Comparison of ENCODE assay signal across 8 cellular contexts in genomic region chr4:972651-973424, GRCh38. TPM values are rescaled to one million over a fixed set of nuclear protein-coding genes. Genes with fewer than 3 reads are reported as not detected.
DNase-seq lines count a peak whose midpoint lies in the region; ATAC-seq lines count a peak whose summit lies in the region.

No MANE protein-coding gene starts in this region.

- H3K9me3 ChIP-seq in duodenal mucosa (ENCODE audit: control insufficient read depth in 1 of 2, low read length in 2 of 2) = no peaks in the 10 kb centered on the region
- H3K9me3 ChIP-seq in muscle layer of colon (ENCODE audit: low read length) = no peaks in the 10 kb centered on the region

- no peaks in the 10 kb centered on the region for H3K9me3 Mint-ChIP-seq in activated CD4-positive, alpha-beta T cell treated with anti-CD3 and anti-CD28 coated beads for 36 hours (ENCODE audit: low read depth)

- H3K36me3 Mint-ChIP-seq in activated CD4-positive, alpha-beta T cell treated with anti-CD3 and anti-CD28 coated beads for 36 hours (ENCODE audit: low read depth) = no peaks in the 10 kb centered on the region

- H3K27me3 Mint-ChIP-seq in activated CD4-positive, alpha-beta T cell treated with anti-CD3 and anti-CD28 coated beads for 36 hours = no peaks in the 10 kb centered on the region

- peak; percentile 36 for DNase-seq in NCI-H2227 (lab: John Stamatoyannopoulos, UW; ENCODE audit: unreplicated experiment)
- no peak for DNase-seq in NCI-H2227 treated with DMSO at 0.1 percent for 48 hours (lab: John Stamatoyannopoulos, UW)
- DNase-seq in activated CD4-positive, alpha-beta T cell treated with anti-CD3 and anti-CD28 coated beads for 36 hours = peak; percentile 69
- peak; percentile 51 for DNase-seq in stimulated activated naive CD4-positive, alpha-beta T cell treated with Interleukin-2 at 50 U/mL for 16 hours (lab: John Stamatoyannopoulos, UW)
- no peak for DNase-seq in KG1 (lab: John Stamatoyannopoulos, UW)

- H3K27ac ChIP-seq in duodenal mucosa (ENCODE audit: low read depth, low read length) (peak overlapping the region; percentile 23), muscle layer of colon (ENCODE audit: low read depth, low read length) (peak overlapping the region; percentile 24)

- peak overlapping the region; percentile 58 for H3K4me3 Mint-ChIP-seq in activated CD4-positive, alpha-beta T cell treated with anti-CD3 and anti-CD28 coated beads for 36 hours

- POLR2A ChIA-PET in activated CD4-positive, alpha-beta T cell treated with anti-CD3 and anti-CD28 coated beads for 36 hours (lab: Charles Lee) = interaction anchor here (1.6 kb wide), 1 partner anchor 40 kb away, joined by 5 read pairs; the partner anchor contains the start of genes GAK and TMEM175

- peak overlapping the region; percentile 73 to 79 for H3K4me3 ChIP-seq in duodenal mucosa (ENCODE audit: low read depth in 1 of 2, low read length in 2 of 2)
- peak overlapping the region; percentile 66 to 75 for H3K4me3 ChIP-seq in muscle layer of colon (ENCODE audit: low read depth in 1 of 2, low read length in 2 of 2)

- peak overlapping the region; percentile 72 to 81 for H3K9ac ChIP-seq in duodenal mucosa (ENCODE audit: low read depth in 1 of 2, low read length in 2 of 2)
- no peak overlapping the region for H3K9ac ChIP-seq in muscle layer of colon (ENCODE audit: low read length)

- H3K36me3 ChIP-seq in duodenal mucosa (ENCODE audit: control insufficient read depth in 1 of 2, insufficient read depth in 2 of 2, low read length in 2 of 2) (no peaks in the 10 kb centered on the region), muscle layer of colon (ENCODE audit: insufficient read depth, low read length) (no peaks in the 10 kb centered on the region)

- peak; percentile 50 for ATAC-seq in HG03354 (IDR thresholded peaks at IDR 0.05; ENCODE audit: poor library complexity, severe bottlenecking, unreplicated experiment)
- peak; percentile 48 for ATAC-seq in activated CD4-positive, alpha-beta T cell treated with anti-CD3 and anti-CD28 coated beads for 36 hours

- H3K27ac Mint-ChIP-seq in activated CD4-positive, alpha-beta T cell treated with anti-CD3 and anti-CD28 coated beads for 36 hours = no peak overlapping the region

- peaks cover 6% of the 10 kb centered on the region for H3K4me1 Mint-ChIP-seq in activated CD4-positive, alpha-beta T cell treated with anti-CD3 and anti-CD28 coated beads for 36 hours

- H3K27me3 ChIP-seq in duodenal mucosa (ENCODE audit: control insufficient read depth in 1 of 2, insufficient read depth in 2 of 2, low read length in 2 of 2) (no peaks in the 10 kb centered on the region), muscle layer of colon (ENCODE audit: control insufficient read depth in 1 of 2, insufficient read depth in 2 of 2, low read length in 2 of 2) (peaks cover 0 to 10% of the 10 kb centered on the region in 2 donors)

- H3K4me1 ChIP-seq in duodenal mucosa (ENCODE audit: control insufficient read depth in 1 of 2, insufficient read depth in 2 of 2, low read length in 2 of 2) (peaks cover 18 to 30% of the 10 kb centered on the region in 2 donors), muscle layer of colon (ENCODE audit: insufficient read depth, low read length) (peaks cover 21% of the 10 kb centered on the region)

- intact Hi-C loops in activated CD4-positive, alpha-beta T cell treated with anti-CD3 and anti-CD28 coated beads for 36 hours (cut with DNase I, micrococcal nuclease) = loop anchor here (1.0 kb wide), 11 partner anchors 12 to 606 kb away; partner anchors contain the start of genes FGFRL1 (in 1 of the 2), GAK (in 1 of the 2), PCGF3 (in 1 of the 2) and TMEM175 (in 1 of the 2)

- CTCF ChIA-PET in activated CD4-positive, alpha-beta T cell treated with anti-CD3 and anti-CD28 coated beads for 36 hours (lab: Charles Lee) = interaction anchor here (0.8 kb wide), 1 partner anchor 52 kb away, joined by 3 read pairs; no protein-coding TSS in a partner anchor

RNA-seq across cellular contexts. Expression of gene DGKQ, which starts 0.5 kb away (rescaled TPM):
- 10 to 100 TPM in 1 of 2 experiments, 1 to 10 TPM in 1; 9.3 to 11.3 TPM for total RNA-seq in activated CD4-positive, alpha-beta T cell treated with anti-CD3 and anti-CD28 coated beads for 36 hours

RNA-seq across cellular contexts. Expression of gene IDUA, which starts 14.0 kb away (rescaled TPM):
- 1 to 10 TPM; 6.4 to 9.0 TPM for total RNA-seq in activated CD4-positive, alpha-beta T cell treated with anti-CD3 and anti-CD28 coated beads for 36 hours

RNA-seq across cellular contexts. Expression of gene SLC26A1, which starts 20.4 kb away (rescaled TPM):
- total RNA-seq in activated CD4-positive, alpha-beta T cell treated with anti-CD3 and anti-CD28 coated beads for 36 hours = under 1 TPM; 0.21 to 0.43 TPM

RNA-seq across cellular contexts. Expression of gene FGFRL1, which starts 38.6 kb away (rescaled TPM):
- total RNA-seq in activated CD4-positive, alpha-beta T cell treated with anti-CD3 and anti-CD28 coated beads for 36 hours = 10 to 100 TPM; 17.6 to 23.5 TPM

RNA-seq across cellular contexts. Expression of gene TMEM175, which starts 40.6 kb away (rescaled TPM):
- 10 to 100 TPM; 15.2 to 17.3 TPM for total RNA-seq in activated CD4-positive, alpha-beta T cell treated with anti-CD3 and anti-CD28 coated beads for 36 hours

Comparison
In these comparisons a context has a peak if more than half of its experiments do, and no peak if none do; other contexts are left out.
1. DNase-seq: peak in NCI-H2227 (single experiment), activated CD4-positive, alpha-beta T cell treated with anti-CD3 and anti-CD28 coated beads for 36 hours (single experiment) and stimulated activated naive CD4-positive, alpha-beta T cell treated with Interleukin-2 at 50 U/mL for 16 hours (single experiment); none in NCI-H2227 treated with DMSO at 0.1 percent for 48 hours (single experiment) and KG1 (single experiment).